Comparison of ENCODE assay signal across 8 cellular contexts in genomic region chr3:71584216-71585061, GRCh38. TPM values are rescaled to one million over a fixed set of nuclear protein-coding genes. Genes with fewer than 3 reads are reported as not detected.
DNase-seq lines count a peak whose midpoint lies in the region; ATAC-seq, FAIRE-seq and TF ChIP-seq lines count a peak whose summit lies in the region.

No MANE protein-coding gene starts in this region.

- CTCF ChIA-PET in activated naive CD4-positive, alpha-beta T cell treated with anti-CD3 and anti-CD28 coated beads, Interleukin-2, amount 10 ng/mL, durations not matched to agents 7 days and 5 days (lab: Charles Lee), result interaction anchor here (1.0 to 3.0 kb wide), 4 partner anchors 128 to 1033 kb away, joined by 3 to 11 read pairs (median 6); no protein-coding TSS in a partner anchor

- WGBS in thyroid gland, 2 donors, result 1% methylated on average over 24 of the region's 24 CpGs

- H3K4me1 ChIP-seq in thyroid gland, result peaks cover 16% of the 10 kb centered on the region in 2 donors

- peaks cover 38% of the 10 kb centered on the region for H3K4me1 Mint-ChIP-seq in activated naive CD4-positive, alpha-beta T cell treated with anti-CD3 and anti-CD28 coated beads, Interleukin-2, amount 10 ng/mL, durations not matched to agents 7 days and 5 days

- peak overlapping the region; percentile 82 for H3K4me3 Mint-ChIP-seq in activated naive CD4-positive, alpha-beta T cell treated with anti-CD3 and anti-CD28 coated beads, Interleukin-2, amount 10 ng/mL, durations not matched to agents 7 days and 5 days

- H3K9me3 ChIP-seq in thyroid gland, result no peaks in the 10 kb centered on the region

- H3K27ac ChIP-seq in thyroid gland, result peak overlapping the region; percentile 93 to 98 (median 97)

- TF ChIP-seq CTCF in thyroid gland (IDR thresholded peaks at IDR 0.05), result no peak
- TF ChIP-seq CTCF in D721Med (IDR thresholded peaks at IDR 0.05; ENCODE audit: insufficient read depth, missing control alignments), result no peak

- no peaks in the 10 kb centered on the region for H3K9me3 Mint-ChIP-seq in activated naive CD4-positive, alpha-beta T cell treated with anti-CD3 and anti-CD28 coated beads, Interleukin-2, amount 10 ng/mL, durations not matched to agents 7 days and 5 days

- DNase-seq in NCI-H1092 treated with DMSO at 0.1 percent for 48 hours (lab: John Stamatoyannopoulos, UW), result peak; percentile 29
- DNase-seq in NCI-H1092 (lab: John Stamatoyannopoulos, UW), result no peak
- peak; percentile 59 for DNase-seq in RCC 7860 (ENCODE audit: low spot score)
- peak; percentile 65 for DNase-seq in activated naive CD4-positive, alpha-beta T cell treated with anti-CD3 and anti-CD28 coated beads, Interleukin-2, amount 10 ng/mL, durations not matched to agents 7 days and 5 days
- DNase-seq in Right ventricle myocardium inferior (ENCODE audit: missing footprints), result peak; percentile 70
- DNase-seq in nucleus accumbens (lab: John Stamatoyannopoulos, UW), result peak in 43 of 56 donors; percentile 31 to 83 (median 65)
- DNase-seq in thyroid gland, result peak; percentile 36 to 46
- no peak for DNase-seq in D721Med (ENCODE audit: insufficient read length, low spot score)

- peaks cover 48% of the 10 kb centered on the region for H3K27me3 Mint-ChIP-seq in activated naive CD4-positive, alpha-beta T cell treated with anti-CD3 and anti-CD28 coated beads, Interleukin-2, amount 10 ng/mL, durations not matched to agents 7 days and 5 days

- peak overlapping the region; percentile 95 for H3K27ac Mint-ChIP-seq in activated naive CD4-positive, alpha-beta T cell treated with anti-CD3 and anti-CD28 coated beads, Interleukin-2, amount 10 ng/mL, durations not matched to agents 7 days and 5 days

- FAIRE-seq in RCC 7860 (lab: Jason Lieb, UNC) (peak; percentile 37), D721Med (lab: Jason Lieb, UNC) (no peak)

- no peaks in the 10 kb centered on the region for H3K36me3 ChIP-seq in thyroid gland

- no peaks in the 10 kb centered on the region for H3K27me3 ChIP-seq in thyroid gland

- ATAC-seq in Right ventricle myocardium inferior, result peak; percentile 27

- peaks cover 4% of the 10 kb centered on the region for H3K36me3 Mint-ChIP-seq in activated naive CD4-positive, alpha-beta T cell treated with anti-CD3 and anti-CD28 coated beads, Interleukin-2, amount 10 ng/mL, durations not matched to agents 7 days and 5 days

- intact Hi-C loops in Right ventricle myocardium inferior (cut with DNase I), result loop anchor here (2.0 to 5.0 kb wide), 7 partner anchors 152 to 867 kb away; no protein-coding TSS in a partner anchor
- intact Hi-C loops in thyroid gland (cut with DNase I), result loop anchor here (10.0 kb wide), 3 partner anchors 150 to 1030 kb away; no protein-coding TSS in a partner anchor

- H3K4me3 ChIP-seq in thyroid gland (replicated peaks in 1 of 3), result peak overlapping the region; percentile 7 to 84 (median 36)

- TF ChIP-seq POLR2A in thyroid gland (IDR thresholded peaks at IDR 0.05), result peak in 1 of 2 donors; percentile 65

RNA-seq across cellular contexts. Expression of gene FOXP1, which starts 0.9 kb away (rescaled TPM):
- total RNA-seq in Right ventricle myocardium inferior, result 38.5 TPM
- total RNA-seq in thyroid gland, result 100 to 1,000 TPM; 111 to 187 (median 141) TPM

Comparison
In these comparisons a context has a peak if more than half of its experiments do, and no peak if none do; other contexts are left out.
1. DNase-seq: peak in NCI-H1092 treated with DMSO at 0.1 percent for 48 hours (single experiment), RCC 7860 (single experiment), activated naive CD4-positive, alpha-beta T cell treated with anti-CD3 and anti-CD28 coated beads, Interleukin-2, amount 10 ng/mL, durations not matched to agents 7 days and 5 days (single experiment), Right ventricle myocardium inferior (single experiment), nucleus accumbens (43 of 56) and thyroid gland (2 of 2); none in NCI-H1092 (single experiment) and D721Med (single experiment).